Comparison of ENCODE assay signal across 19 cellular contexts in genomic region chr7:4779118-4779517, GRCh38. TPM values are rescaled to one million over a fixed set of nuclear protein-coding genes. Genes with fewer than 3 reads are reported as not detected.
A peak's percentile ranks its signal among the peaks of the same experiment; 100 is the strongest.
DNase-seq lines count a peak whose midpoint lies in the region; ATAC-seq, FAIRE-seq and TF ChIP-seq lines count a peak whose summit lies in the region.
"Had no signal": no experiment of that assay in that cellular context is flagged by ENCODE, and none has a peak within 500 bp of the region (broad histone marks: within the 10 kb centered on the region; RNA-seq: fewer than 3 reads in every experiment).

No MANE protein-coding gene starts in this region.

- TF ChIP-seq CTCF in pancreas (IDR thresholded peaks at IDR 0.05) (no peak), RWPE1 (conservative IDR thresholded peaks at IDR 0.05; ENCODE audit: low read depth) (no peak)

- ATAC-seq in pancreas (no peak), GM19467 (IDR thresholded peaks at IDR 0.05; ENCODE audit: unreplicated experiment) (no peak)

- intact Hi-C loops in pancreas (cut with DNase I), result no loop called here

- peak; percentile 99 for FAIRE-seq in A204.1 (lab: Jason Lieb, UNC)
- FAIRE-seq in RCC 7860 (lab: Jason Lieb, UNC), result peak; percentile 94
- peak; percentile 95 for FAIRE-seq in endometrium (lab: Jason Lieb, UNC)
- FAIRE-seq in pancreas (lab: Jason Lieb, UNC), result peak; percentile 99
- FAIRE-seq: GM12892, H1 had no signal

- H3K9me3 ChIP-seq in pancreas, result no peaks in the 10 kb centered on the region

- H3K4me1 ChIP-seq in pancreas, result peaks cover 0 to 19% (median 0%) of the 10 kb centered on the region in 3 donors

- no peaks in the 10 kb centered on the region for H3K27me3 ChIP-seq in pancreas

- no peak for DNase-seq in RCC 7860 (ENCODE audit: low spot score)
- no peak for DNase-seq in pancreas
- DNase-seq in RWPE1 (ENCODE audit: low spot score), result no peak
- no peak for DNase-seq in NCI-H526 (lab: John Stamatoyannopoulos, UW)
- DNase-seq: 8988T; C1 segment of cervical spinal cord; Calu3; CD4-positive, alpha-beta memory T cell; COR-L47; DMS53; DMS79 treated with DMSO at 0.1 percent for 48 hours; GM23248; H7; HCEC 1CT had no signal

- POLR2A ChIA-PET in RWPE1 (lab: Yijun Ruan, JAX; ENCODE audit: low non-redundant PET), result no interaction called here

- CTCF ChIA-PET in RWPE1 (lab: Yijun Ruan, JAX), result interaction anchor here (0.6 kb wide), 2 partner anchors 110 to 170 kb away, joined by 3 to 4 read pairs; no protein-coding TSS in a partner anchor

- 75 to 85% methylated on average over 5 of the region's 5 CpGs for WGBS in pancreas, 2 donors

- no peak overlapping the region for H3K4me3 ChIP-seq in pancreas
- H3K4me3 ChIP-seq: GM23248 had no signal

- H3K27ac ChIP-seq in pancreas (no peak overlapping the region), RWPE1 (no peak overlapping the region)
- H3K27ac ChIP-seq: GM23248 had no signal

- H3K36me3 ChIP-seq in pancreas, result peaks cover 4 to 22% (median 22%) of the 10 kb centered on the region in 3 donors

RNA-seq across cellular contexts. Expression of gene AP5Z1, which starts 3.7 kb away (rescaled TPM):
- 10 to 100 TPM; 12.8 to 28.8 (median 16.9) TPM for total RNA-seq in pancreas
- polyA plus RNA-seq in pancreas, result 10 to 100 TPM; 80.5 to 81.2 TPM
